Comparison of ENCODE assay signal across 30 cellular contexts in the genomic region with DNA sequence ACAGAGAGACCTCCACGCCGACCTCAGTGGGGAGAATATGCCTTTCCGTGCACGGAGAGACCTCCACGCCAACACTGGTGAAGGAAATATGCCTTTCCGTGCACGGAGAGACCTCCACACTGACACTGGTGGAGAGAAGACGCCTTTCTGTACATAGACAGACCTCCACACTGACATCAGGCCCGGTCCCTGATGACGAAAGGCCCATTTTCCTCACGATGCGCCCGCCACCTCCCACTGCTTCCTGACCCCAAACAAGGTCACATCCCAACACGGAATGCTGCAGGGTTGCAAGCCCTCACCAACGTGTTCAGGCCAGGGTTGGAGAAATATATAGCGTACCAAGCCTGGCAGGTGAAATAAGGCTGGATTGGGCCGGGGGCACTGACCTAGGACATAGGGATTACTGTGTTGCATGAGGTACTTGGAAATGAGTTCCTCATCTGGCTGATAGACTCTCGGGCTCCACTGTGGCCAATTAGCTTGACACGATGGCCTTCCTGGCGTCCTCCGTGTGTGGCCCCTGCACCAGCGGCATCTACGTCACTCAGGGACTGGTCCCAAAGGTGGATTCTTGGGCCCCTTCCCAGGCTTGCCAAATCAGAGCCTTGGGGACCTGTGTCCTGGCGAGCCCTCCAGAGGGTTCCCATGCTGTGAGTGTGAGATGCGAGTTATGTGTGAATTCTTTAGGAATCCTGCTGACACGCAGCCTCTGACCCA.
"Had no signal": no experiment of that assay in that cellular context is flagged by ENCODE, and none has a peak within 500 bp of the region (broad histone marks: within the 10 kb centered on the region; RNA-seq: fewer than 3 reads in every experiment).

No MANE protein-coding gene starts in this region.

- H3K9me3 ChIP-seq: heart left ventricle, ovary, psoas muscle, thyroid gland had no signal

- H3K4me1 ChIP-seq: foreskin keratinocyte, neural progenitor cell had no signal

- H3K4me3 ChIP-seq: dorsolateral prefrontal cortex, esophagus muscularis mucosa, gastroesophageal sphincter, heart left ventricle, hepatocyte, lung, neural progenitor cell, ovary, psoas muscle, skin epidermis, thyroid gland had no signal

- H3K27me3 Mint-ChIP-seq: naive thymus-derived CD4-positive, alpha-beta T cell; stimulated activated naive CD8-positive, alpha-beta T cell treated with anti-CD3 and anti-CD28 coated beads, Interleukin-15, amount 100 ng/mL, for 72 hours had no signal

- FAIRE-seq: colon, endothelial cell of umbilical vein, kidney, urothelium cell line had no signal

- H3K9me3 Mint-ChIP-seq: memory B cell had no signal

- H3K36me3 Mint-ChIP-seq: memory B cell, mesothelial cell of epicardium, neural progenitor cell had no signal

- H3K4me3 Mint-ChIP-seq: memory B cell; mesothelial cell of epicardium; naive thymus-derived CD4-positive, alpha-beta T cell; nephron; neural progenitor cell; stimulated activated naive CD8-positive, alpha-beta T cell treated with anti-CD3 and anti-CD28 coated beads, Interleukin-15, amount 100 ng/mL, for 72 hours had no signal

- H3K79me2 ChIP-seq: hepatocyte had no signal

- H2AFZ ChIP-seq: hepatocyte, neural progenitor cell had no signal

- H3K27ac Mint-ChIP-seq: memory B cell; mesothelial cell of epicardium; nephron; stimulated activated naive CD8-positive, alpha-beta T cell treated with anti-CD3 and anti-CD28 coated beads, Interleukin-15, amount 100 ng/mL, for 72 hours had no signal

- H3K27me3 ChIP-seq: dorsolateral prefrontal cortex, esophagus muscularis mucosa, gastroesophageal sphincter, heart left ventricle, hepatocyte, neural progenitor cell, ovary, thyroid gland had no signal

- H3K36me3 ChIP-seq: esophagus muscularis mucosa, gastroesophageal sphincter, heart left ventricle, neural progenitor cell, ovary, thyroid gland had no signal

- H3K27ac ChIP-seq: dorsolateral prefrontal cortex, esophagus muscularis mucosa, foreskin keratinocyte, gastroesophageal sphincter, heart left ventricle, hepatocyte, neural progenitor cell, ovary, psoas muscle, skin epidermis, thyroid gland had no signal

- DNase-seq: effector CD4-positive, alpha-beta T cell; foreskin keratinocyte; heart left ventricle; naive thymus-derived CD4-positive, alpha-beta T cell; nucleus accumbens; psoas muscle; stimulated activated CD4-positive, alpha-beta T cell treated with anti-CD3 and anti-CD28 coated beads, Interleukin-1b, Interleukin-23, amount 100 ng/mL, for 48 hours; stimulated activated CD4-positive, alpha-beta T cell treated with anti-CD3 and anti-CD28 coated beads, Interleukin-4, amount 100 ng/mL, for 1 hour; stimulated activated CD8-positive, alpha-beta memory T cell treated with anti-CD3 and anti-CD28 coated beads, Interleukin-4, amount 100 ng/mL, for 48 hours; stimulated activated naive CD4-positive, alpha-beta T cell; stimulated activated naive CD8-positive, alpha-beta T cell treated with anti-CD3 and anti-CD28 coated beads, Interleukin-15, amount 100 ng/mL, for 72 hours; thyroid gland; trophoblast cell had no signal

- H3K9ac ChIP-seq: neural progenitor cell had no signal

- ATAC-seq: foreskin keratinocyte; gastroesophageal sphincter; heart left ventricle; left lobe of liver; naive thymus-derived CD4-positive, alpha-beta T cell; psoas muscle; right cardiac atrium had no signal

- H3K4me2 ChIP-seq: hepatocyte, neural progenitor cell had no signal

- H3K4me1 Mint-ChIP-seq: nephron had no signal
